ENCODE assay signal across 8 cellular contexts in the genomic region with DNA sequence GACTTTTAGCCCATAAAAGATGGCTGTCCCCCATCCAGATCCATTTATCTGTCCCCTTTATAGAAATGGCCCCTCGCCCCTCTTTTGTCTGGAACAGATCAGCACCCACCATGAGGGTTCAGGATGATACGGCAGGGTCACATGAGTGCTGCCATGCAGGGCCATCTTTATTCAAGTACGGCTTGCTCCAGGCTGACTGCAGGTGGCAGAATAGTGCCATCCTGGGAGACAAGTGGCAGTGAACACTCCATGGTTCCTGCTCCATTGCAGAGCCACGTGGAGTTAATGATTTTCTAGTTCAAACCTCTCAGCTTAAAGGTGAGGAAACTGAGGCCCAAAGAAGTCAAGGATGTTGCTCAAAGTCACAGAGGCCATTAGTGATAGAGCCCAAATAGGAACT.
A peak's percentile ranks its signal among the peaks of the same experiment; 100 is the strongest.
DNase-seq lines count a peak whose midpoint lies in the region; ATAC-seq and TF ChIP-seq lines count a peak whose summit lies in the region.

No MANE protein-coding gene starts in this region.

- CTCF ChIA-PET in activated CD4-positive, alpha-beta T cell treated with anti-CD3 and anti-CD28 coated beads for 36 hours (lab: Charles Lee): interaction anchor here (1.3 kb wide), 1 partner anchor 13 kb away, joined by 6 read pairs; no protein-coding TSS in a partner anchor

- no peak overlapping the region for H3K4me3 Mint-ChIP-seq in activated CD4-positive, alpha-beta T cell treated with anti-CD3 and anti-CD28 coated beads for 36 hours

- no peak for ATAC-seq in activated CD4-positive, alpha-beta T cell treated with anti-CD3 and anti-CD28 coated beads for 36 hours
- ATAC-seq in GM21447 (IDR thresholded peaks at IDR 0.05; ENCODE audit: unreplicated experiment) (no peak), GM21526 (IDR thresholded peaks at IDR 0.05; ENCODE audit: low FRiP score, unreplicated experiment) (no peak), GM19324 (IDR thresholded peaks at IDR 0.05; ENCODE audit: low FRiP score, unreplicated experiment) (no peak)

- no peaks in the 10 kb centered on the region for H3K9me3 Mint-ChIP-seq in activated CD4-positive, alpha-beta T cell treated with anti-CD3 and anti-CD28 coated beads for 36 hours (ENCODE audit: low read depth)

- POLR2A ChIA-PET in activated CD4-positive, alpha-beta T cell treated with anti-CD3 and anti-CD28 coated beads for 36 hours (lab: Charles Lee): no interaction called here

- TF ChIP-seq CTCF in retinal pigment epithelial cell (conservative IDR thresholded peaks at IDR 0.05; ENCODE audit: low read depth, low read length): peak; percentile 30

- H3K4me1 Mint-ChIP-seq in activated CD4-positive, alpha-beta T cell treated with anti-CD3 and anti-CD28 coated beads for 36 hours: no peaks in the 10 kb centered on the region

- H3K27me3 Mint-ChIP-seq in activated CD4-positive, alpha-beta T cell treated with anti-CD3 and anti-CD28 coated beads for 36 hours: peaks cover 40% of the 10 kb centered on the region

- no peaks in the 10 kb centered on the region for H3K36me3 Mint-ChIP-seq in activated CD4-positive, alpha-beta T cell treated with anti-CD3 and anti-CD28 coated beads for 36 hours (ENCODE audit: low read depth)

- H3K27ac Mint-ChIP-seq in activated CD4-positive, alpha-beta T cell treated with anti-CD3 and anti-CD28 coated beads for 36 hours: no peak overlapping the region

- DNase-seq in activated CD4-positive, alpha-beta T cell treated with anti-CD3 and anti-CD28 coated beads for 36 hours: peak; percentile 28
- DNase-seq in activated CD4-positive, alpha-beta T cell treated with anti-CD3 and anti-CD28 coated beads, Interleukin-2, amount 50 U/mL, for 4 hours: no peak
- peak; percentile 22 to 76 (median 75) for DNase-seq in NCI-H1417 (lab: John Stamatoyannopoulos, UW)
- peak; percentile 36 for DNase-seq in cerebellar cortex (ENCODE audit: low spot score)
- no peak for DNase-seq in retinal pigment epithelial cell (ENCODE audit: low read depth)

- H3K4me3 ChIP-seq in retinal pigment epithelial cell (ENCODE audit: low read length): no peak overlapping the region

- intact Hi-C loops in activated CD4-positive, alpha-beta T cell treated with anti-CD3 and anti-CD28 coated beads for 36 hours (cut with DNase I, micrococcal nuclease): loop anchor here in 1 of 2 experiments (10.0 kb wide), 1 partner anchor 269 kb away; no protein-coding TSS in a partner anchor

Comparison
In these comparisons a context has a peak if more than half of its experiments do, and no peak if none do; other contexts are left out.
1. DNase-seq: peak in activated CD4-positive, alpha-beta T cell treated with anti-CD3 and anti-CD28 coated beads for 36 hours (single experiment), NCI-H1417 (3 of 3) and cerebellar cortex (single experiment); none in activated CD4-positive, alpha-beta T cell treated with anti-CD3 and anti-CD28 coated beads, Interleukin-2, amount 50 U/mL, for 4 hours (0 of 2) and retinal pigment epithelial cell (single experiment).